In genomic region chr15:44775923-44776322, GRCh38 we compare ENCODE assay signal across 12 cellular contexts. TPM values are rescaled to one million over a fixed set of nuclear protein-coding genes. Genes with fewer than 3 reads are reported as not detected.
A peak's percentile ranks its signal among the peaks of the same experiment; 100 is the strongest.
DNase-seq lines count a peak whose midpoint lies in the region; ATAC-seq and TF ChIP-seq lines count a peak whose summit lies in the region.
"Had no signal": no experiment of that assay in that cellular context is flagged by ENCODE, and none has a peak within 500 bp of the region (broad histone marks: within the 10 kb centered on the region; RNA-seq: fewer than 3 reads in every experiment).

No MANE protein-coding gene starts in this region.

- ATAC-seq in psoas muscle = no peak

- H3K4me3 ChIP-seq in psoas muscle = no peak overlapping the region

- H3K27ac ChIP-seq in psoas muscle = no peak overlapping the region
- H3K27ac ChIP-seq: neutrophil had no signal

- DNase-seq in EH (ENCODE audit: low read depth) = peak; percentile 13
- peak; percentile 33 for DNase-seq in NCI-H1694 (lab: John Stamatoyannopoulos, UW)
- DNase-seq in SHP77 treated with DMSO at 0.1 percent for 48 hours (lab: John Stamatoyannopoulos, UW) = peak; percentile 64
- peak; percentile 70 for DNase-seq in inferior parietal cortex (ENCODE audit: extremely low spot score)
- DNase-seq in T-helper 2 cell treated with Interferon-gamma antibody and Interleukin-4, amounts not matched to agents 5 μg/mL and 100 μg/mL, for 36 hours (ENCODE audit: low spot score) = no peak
- DNase-seq in psoas muscle = no peak
- DNase-seq in stimulated activated CD4-positive, alpha-beta T cell treated with anti-CD3 and anti-CD28 coated beads, Interleukin-4, amount 100 ng/mL, for 1 hour = no peak
- DNase-seq in activated CD8-positive, alpha-beta memory T cell treated with anti-CD3 and anti-CD28 coated beads, Interleukin-2, amount 50 U/mL, for 48 hours = no peak
- DNase-seq: CD4-positive, alpha-beta memory T cell; IMR-90; SIG-M5 had no signal

- no peaks in the 10 kb centered on the region for H3K4me1 ChIP-seq in psoas muscle

- intact Hi-C loops in psoas muscle (cut with DNase I) = no loop called here

- TF ChIP-seq CTCF in psoas muscle (IDR thresholded peaks at IDR 0.05) = no peak

- H3K4me3 Mint-ChIP-seq in T-helper 2 cell treated with Interferon-gamma antibody and Interleukin-4, amounts not matched to agents 5 μg/mL and 100 μg/mL, for 36 hours = no peak overlapping the region
- H3K4me3 Mint-ChIP-seq: CD4-positive, alpha-beta memory T cell had no signal

- H3K27me3 ChIP-seq in psoas muscle (ENCODE audit: insufficient read depth in 3 of 3, low read length in 2 of 3) = no peaks in the 10 kb centered on the region
- H3K27me3 ChIP-seq: neutrophil had no signal

- H3K36me3 ChIP-seq in psoas muscle (ENCODE audit: insufficient read depth in 1 of 2, low read depth in 1 of 2) = no peaks in the 10 kb centered on the region
- H3K36me3 ChIP-seq: neutrophil had no signal

- no peaks in the 10 kb centered on the region for H3K4me1 Mint-ChIP-seq in T-helper 2 cell treated with Interferon-gamma antibody and Interleukin-4, amounts not matched to agents 5 μg/mL and 100 μg/mL, for 36 hours (ENCODE audit: low read depth)

- H3K9me3 Mint-ChIP-seq in T-helper 2 cell treated with Interferon-gamma antibody and Interleukin-4, amounts not matched to agents 5 μg/mL and 100 μg/mL, for 36 hours = peaks cover 15% of the 10 kb centered on the region

- H3K27ac Mint-ChIP-seq in T-helper 2 cell treated with Interferon-gamma antibody and Interleukin-4, amounts not matched to agents 5 μg/mL and 100 μg/mL, for 36 hours = no peak overlapping the region
- H3K27ac Mint-ChIP-seq: CD4-positive, alpha-beta memory T cell had no signal

- H3K9me3 ChIP-seq in psoas muscle = peaks cover 4% of the 10 kb centered on the region
- H3K9me3 ChIP-seq: neutrophil had no signal

- peaks cover 14% of the 10 kb centered on the region for H3K36me3 Mint-ChIP-seq in T-helper 2 cell treated with Interferon-gamma antibody and Interleukin-4, amounts not matched to agents 5 μg/mL and 100 μg/mL, for 36 hours (ENCODE audit: low read depth)

- no peaks in the 10 kb centered on the region for H3K27me3 Mint-ChIP-seq in T-helper 2 cell treated with Interferon-gamma antibody and Interleukin-4, amounts not matched to agents 5 μg/mL and 100 μg/mL, for 36 hours (ENCODE audit: low read depth)
- H3K27me3 Mint-ChIP-seq: CD4-positive, alpha-beta memory T cell had no signal

- WGBS in psoas muscle, 3 donors = 29 to 39% (median 36%) methylated on average over 3 of the region's 3 CpGs

RNA-seq across cellular contexts. Expression of gene TRIM69, which starts 39.6 kb away (rescaled TPM):
- 10 to 100 TPM; 24.1 to 39.0 (median 32.1) TPM for total RNA-seq in psoas muscle
- 10 to 100 TPM; 22.3 to 36.7 (median 25.9) TPM for polyA plus RNA-seq in psoas muscle

Comparison
In these comparisons a context has a peak if more than half of its experiments do, and no peak if none do; other contexts are left out.
1. DNase-seq: peak in EH (single experiment), NCI-H1694 (single experiment), SHP77 treated with DMSO at 0.1 percent for 48 hours (single experiment) and inferior parietal cortex (single experiment); none in T-helper 2 cell treated with Interferon-gamma antibody and Interleukin-4, amounts not matched to agents 5 μg/mL and 100 μg/mL, for 36 hours (single experiment), psoas muscle (0 of 2), stimulated activated CD4-positive, alpha-beta T cell treated with anti-CD3 and anti-CD28 coated beads, Interleukin-4, amount 100 ng/mL, for 1 hour (single experiment) and activated CD8-positive, alpha-beta memory T cell treated with anti-CD3 and anti-CD28 coated beads, Interleukin-2, amount 50 U/mL, for 48 hours (single experiment).